11 cellular contexts compared by ENCODE assay signal in the genomic region with DNA sequence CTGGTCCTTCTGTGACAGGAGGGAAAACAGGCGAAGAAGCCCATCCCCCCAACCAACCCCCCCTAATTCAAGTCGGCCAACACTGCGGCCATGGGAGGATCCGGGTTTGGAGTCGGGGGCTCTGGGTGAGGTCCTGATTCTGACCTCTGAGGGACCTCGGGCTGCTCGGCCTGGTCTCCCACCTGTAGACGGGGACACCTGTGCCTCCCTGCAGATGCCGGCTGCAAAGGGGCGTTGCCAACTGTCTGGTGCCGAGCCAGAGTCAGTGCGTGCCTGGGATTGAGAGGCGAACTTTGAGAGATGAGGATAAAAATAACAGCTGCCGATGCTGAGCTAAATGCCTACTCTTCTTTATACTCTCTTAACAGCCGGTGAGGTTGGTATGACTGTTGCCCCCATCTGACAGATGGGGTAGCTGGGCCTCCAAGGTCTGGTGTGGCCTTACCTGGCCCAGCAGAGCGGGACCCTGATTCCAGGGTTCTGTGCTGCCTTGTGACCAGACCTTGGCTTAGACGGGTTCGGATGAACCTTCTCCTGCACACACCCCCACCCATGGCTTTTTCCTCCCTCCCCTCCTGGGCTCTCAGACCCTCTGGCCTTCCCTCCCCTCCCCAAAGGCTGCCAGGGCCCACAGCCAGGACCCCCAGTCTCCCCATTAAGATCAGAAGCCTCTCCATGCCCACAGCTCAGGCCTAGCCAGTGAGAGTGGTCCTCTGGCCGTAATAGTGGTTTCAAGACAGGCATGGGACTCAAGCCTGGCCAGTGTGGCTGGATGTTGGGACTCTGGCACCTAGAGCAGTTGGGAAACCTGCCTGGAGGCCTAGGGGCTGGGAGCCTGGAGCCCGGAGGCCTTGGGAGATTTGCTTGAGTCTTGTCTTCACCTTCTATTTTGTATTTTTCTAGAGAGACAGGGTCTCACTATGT. TPM values are rescaled to one million over a fixed set of nuclear protein-coding genes. Genes with fewer than 3 reads are reported as not detected.
A peak's percentile ranks its signal among the peaks of the same experiment; 100 is the strongest.
DNase-seq lines count a peak whose midpoint lies in the region; ATAC-seq, FAIRE-seq and TF ChIP-seq lines count a peak whose summit lies in the region.
"Had no signal": no experiment of that assay in that cellular context is flagged by ENCODE, and none has a peak within 500 bp of the region (broad histone marks: within the 10 kb centered on the region; RNA-seq: fewer than 3 reads in every experiment).

No MANE protein-coding gene starts in this region.

- peak in 1 of 2 experiments; percentile 14; a peak in 3 of 6 replicates for ATAC-seq in A549

- no peak for DNase-seq in A549 (ENCODE audit: low read depth in 1 of 2, low spot score in 1 of 2)
- peak; percentile 56 for DNase-seq in NCI-H1105 (lab: John Stamatoyannopoulos, UW)
- peak in 7 of 10 donors; percentile 26 to 62 (median 46) for DNase-seq in dorsolateral prefrontal cortex
- DNase-seq in OCI-M1 (lab: John Stamatoyannopoulos, UW): no peak
- no peak for DNase-seq in SK-N-DZ (ENCODE audit: low spot score)
- DNase-seq in DMS79 treated with DMSO at 0.1 percent for 48 hours (lab: John Stamatoyannopoulos, UW): no peak
- no peak for DNase-seq in C1 segment of cervical spinal cord (lab: John Stamatoyannopoulos, UW)
- DNase-seq: NCI-H1092 had no signal

- H3K27ac ChIP-seq in A549 (no peak overlapping the region), dorsolateral prefrontal cortex (peak overlapping the region in 4 of 59 donors; percentile 3 to 43 (median 28)), mucosa of rectum (ENCODE audit: low read depth in 2 of 2, low read length in 2 of 2) (no peak overlapping the region)
- H3K27ac ChIP-seq: BLaER1 treated with 17β-estradiol and CSF1 and Interleukin-3, amounts not matched to agents 10 nM and 100 nM had no signal

- TF ChIP-seq EP300 in A549 (IDR thresholded peaks at IDR 0.05): no peak

- FAIRE-seq in A549 (lab: Jason Lieb, UNC): no peak

- TF ChIP-seq RAD21 in A549 (conservative IDR thresholded peaks at IDR 0.05 in 1 of 2, IDR thresholded peaks at IDR 0.05 in 1 of 2): no peak

- intact Hi-C loops in dorsolateral prefrontal cortex (cut with DNase I): loop anchor here in 1 of 2 donors (5.0 kb wide), 1 partner anchor 159 kb away; the partner anchor contains the start of gene DMC1

- CTCF ChIA-PET in A549 (lab: Yijun Ruan, JAX): interaction anchor here (0.9 to 2.4 kb wide), 6 partner anchors 12 to 361 kb away, joined by 3 to 7 read pairs (median 4); no protein-coding TSS in a partner anchor

- TF ChIP-seq CTCF in A549 (IDR thresholded peaks at IDR 0.05) (no peak), dorsolateral prefrontal cortex (IDR thresholded peaks at IDR 0.05 in 54 of 56, conservative IDR thresholded peaks at IDR 0.05 in 2 of 56; ENCODE audit: low read depth in 1 of 56, partially characterized antibody in 56 of 56) (peak in 14 of 56 donors; percentile 0 to 44 (median 16))

- POLR2A ChIA-PET in A549 (lab: Yijun Ruan, JAX): no interaction called here

- no peak for TF ChIP-seq POLR2A in A549 (IDR thresholded peaks at IDR 0.05; ENCODE audit: low read length)

- H3K4me3 ChIP-seq in A549: no peak overlapping the region; the same call in 2 of the 3 replicates
- H3K4me3 ChIP-seq in dorsolateral prefrontal cortex: peak overlapping the region; percentile 22 to 63 (median 48)
- peak overlapping the region; percentile 44 for H3K4me3 ChIP-seq in mucosa of rectum (ENCODE audit: low read length in 2 of 2)
- H3K4me3 ChIP-seq: BLaER1 treated with 17β-estradiol and CSF1 and Interleukin-3, amounts not matched to agents 10 nM and 100 nM had no signal

- H3K27me3 ChIP-seq in dorsolateral prefrontal cortex: no peaks in the 10 kb centered on the region
- H3K27me3 ChIP-seq in mucosa of rectum (ENCODE audit: control insufficient read depth in 2 of 2, insufficient read depth in 2 of 2, low read length in 2 of 2): no peaks in the 10 kb centered on the region
- H3K27me3 ChIP-seq: BLaER1 treated with 17β-estradiol and CSF1 and Interleukin-3, amounts not matched to agents 10 nM and 100 nM had no signal

- no peaks in the 10 kb centered on the region for H3K4me1 ChIP-seq in A549
- H3K4me1 ChIP-seq in mucosa of rectum (ENCODE audit: control insufficient read depth in 2 of 2, insufficient read depth in 2 of 2, low read length in 2 of 2): peaks cover 7 to 9% of the 10 kb centered on the region in 2 donors

- H3K36me3 ChIP-seq in mucosa of rectum (ENCODE audit: control insufficient read depth in 2 of 2, insufficient read depth in 2 of 2, low read length in 2 of 2): no peaks in the 10 kb centered on the region
- H3K36me3 ChIP-seq: BLaER1 treated with 17β-estradiol and CSF1 and Interleukin-3, amounts not matched to agents 10 nM and 100 nM had no signal

- H3K4me2 ChIP-seq in A549: peak overlapping the region; percentile 87; the same call in 2 of the 3 replicates
- H3K4me2 ChIP-seq: BLaER1 treated with 17β-estradiol and CSF1 and Interleukin-3, amounts not matched to agents 10 nM and 100 nM had no signal

- H3K9ac ChIP-seq in mucosa of rectum (ENCODE audit: low read depth in 1 of 2, low read length in 2 of 2): no peak overlapping the region
- H3K9ac ChIP-seq: BLaER1 treated with 17β-estradiol and CSF1 and Interleukin-3, amounts not matched to agents 10 nM and 100 nM had no signal

- WGBS in A549 (ENCODE audit: missing lambda C conversion rate): 66% methylated on average over 9 of the region's 20 CpGs

- H3K9me3 ChIP-seq in A549 (no peaks in the 10 kb centered on the region), mucosa of rectum (ENCODE audit: control insufficient read depth in 2 of 2, low read length in 2 of 2) (no peaks in the 10 kb centered on the region)

TF ChIP-seq in A549, 52 proteins besides CTCF, POLR2A, EP300 and RAD21:
- TF ChIP-seq HOXA7 (CRISPR knock-in tag; IDR thresholded peaks at IDR 0.05) (no peak), POLR2AphosphoS2 (conservative IDR thresholded peaks at IDR 0.05; ENCODE audit: low read length) (no peak)
TF ChIP-seq in A549: peak in this region for 0.

RNA-seq across cellular contexts. Expression of gene KCNJ4, which starts 41.7 kb away (rescaled TPM):
- polyA plus RNA-seq in A549 (2011; rRNA removed) (not detected in 2 replicates), A549 (2017; fragmentation: RNase III; extraction: RNeasy Plus Mini Kit Qiagen cat#74134 plus additional on column Dnase treatment) (0.05 to 0.12 TPM in 2 of 3 replicates, not detected in the other)
- polyA plus RNA-seq in A549 (2012; cell fraction: cytosol; rRNA removed): 0.01 and 0.03 TPM in 2 replicates
- 0.07 and 0.09 TPM in 2 replicates for polyA plus RNA-seq in A549 (2012; cell fraction: nucleus; rRNA removed)
- polyA minus RNA-seq in A549 (2011; rRNA and poly(A)+ RNA removed): not detected in 2 replicates
- total RNA-seq in dorsolateral prefrontal cortex: 100 to 1,000 TPM in 35 of 120 experiments, 10 to 100 TPM in 85; 21.0 to 129 (median 87.1) TPM
- 0.27 and 0.30 TPM in 2 replicates for polyA plus RNA-seq in SK-N-DZ (2014; cell fraction: cytosol; rRNA removed)
- polyA plus RNA-seq in SK-N-DZ (2014; cell fraction: nucleus; rRNA removed): not detected in 2 replicates
- total RNA-seq: mucosa of gallbladder had no signal

RNA-seq across cellular contexts. Expression of gene KDELR3, which starts 54.5 kb away (rescaled TPM):
- polyA plus RNA-seq in A549 (2011; rRNA removed) (32.8 and 38.7 TPM in 2 replicates), A549 (2017; fragmentation: RNase III; extraction: RNeasy Plus Mini Kit Qiagen cat#74134 plus additional on column Dnase treatment) (11.0 to 14.2 TPM (median 12.2 TPM) in 3 replicates)
- 8.9 and 10.4 TPM in 2 replicates for polyA plus RNA-seq in A549 (2012; cell fraction: cytosol; rRNA removed)
- polyA plus RNA-seq in A549 (2012; cell fraction: nucleus; rRNA removed): 4.9 and 5.1 TPM in 2 replicates
- polyA minus RNA-seq in A549 (2011; rRNA and poly(A)+ RNA removed): 12.0 and 12.6 TPM in 2 replicates
- 1 to 10 TPM in 88 of 120 experiments, under 1 TPM in 30, not detected in 2; 0.35 to 4.3 (median 1.4) TPM for total RNA-seq in dorsolateral prefrontal cortex
- polyA plus RNA-seq in SK-N-DZ (2014; cell fraction: cytosol; rRNA removed): 0.34 and 2.2 TPM in 2 replicates
- not detected in 2 replicates for polyA plus RNA-seq in SK-N-DZ (2014; cell fraction: nucleus; rRNA removed)

Comparison
In these comparisons a context has a peak if more than half of its experiments do, and no peak if none do; other contexts are left out.
1. DNase-seq: peak in NCI-H1105 (single experiment) and dorsolateral prefrontal cortex (7 of 10); none in A549 (0 of 2), OCI-M1 (single experiment), SK-N-DZ (single experiment), DMS79 treated with DMSO at 0.1 percent for 48 hours (single experiment) and C1 segment of cervical spinal cord (0 of 14).